Comparison of ENCODE assay signal across 10 cellular contexts in genomic region chr1:226731257-226731893, GRCh38. TPM values are rescaled to one million over a fixed set of nuclear protein-coding genes. Genes with fewer than 3 reads are reported as not detected.
A peak's percentile ranks its signal among the peaks of the same experiment; 100 is the strongest.
DNase-seq lines count a peak whose midpoint lies in the region; ATAC-seq and TF ChIP-seq lines count a peak whose summit lies in the region.
"Had no signal": no experiment of that assay in that cellular context is flagged by ENCODE, and none has a peak within 500 bp of the region (broad histone marks: within the 10 kb centered on the region; RNA-seq: fewer than 3 reads in every experiment).

No MANE protein-coding gene starts in this region.

- no peaks in the 10 kb centered on the region for H3K9me3 Mint-ChIP-seq in activated CD8-positive, alpha-beta memory T cell treated with anti-CD3 and anti-CD28 coated beads, Interleukin-2, amount 10 ng/mL, durations not matched to agents 7 days and 5 days (ENCODE audit: low read depth)

- WGBS in esophagus squamous epithelium, 2 donors: 56% methylated on average over 3 of the region's 3 CpGs
- 45 to 54% (median 48%) methylated on average over 3 of the region's 3 CpGs for WGBS in stomach, 5 donors

- peak overlapping the region; percentile 66 for H3K27ac Mint-ChIP-seq in activated CD8-positive, alpha-beta memory T cell treated with anti-CD3 and anti-CD28 coated beads, Interleukin-2, amount 10 ng/mL, durations not matched to agents 7 days and 5 days

- H4K20me1 ChIP-seq in OCI-LY1 (ENCODE audit: insufficient read depth, low read length): no peaks in the 10 kb centered on the region

- DNase-seq in activated CD8-positive, alpha-beta memory T cell treated with anti-CD3 and anti-CD28 coated beads, Interleukin-2, amount 10 ng/mL, durations not matched to agents 7 days and 5 days: no peak
- DNase-seq in activated CD8-positive, alpha-beta memory T cell treated with anti-CD3 and anti-CD28 coated beads, Interleukin-2, amount 50 U/mL, for 48 hours: no peak
- DNase-seq in esophagus squamous epithelium (lab: John Stamatoyannopoulos, UW) (no peak), stomach (no peak), amygdala (lab: John Stamatoyannopoulos, UW) (no peak)
- DNase-seq: GF-D8 had no signal

- 0 out of 2 replicates have a peak, but pooled peaks cover 3% of the 10 kb centered on the region for H3F3A ChIP-seq in OCI-LY1 (ENCODE audit: insufficient read depth, low read length)

- peak overlapping the region; percentile 88 for H3K4me3 Mint-ChIP-seq in activated CD8-positive, alpha-beta memory T cell treated with anti-CD3 and anti-CD28 coated beads, Interleukin-2, amount 10 ng/mL, durations not matched to agents 7 days and 5 days

- peak overlapping the region; percentile 82 for H3K4me3 ChIP-seq in OCI-LY1 (ENCODE audit: low read depth, low read length, poor library complexity, severe bottlenecking)
- H3K4me3 ChIP-seq in esophagus squamous epithelium: peak overlapping the region in 1 of 4 donors; percentile 35
- peak overlapping the region in 2 of 4 donors; percentile 13 to 98 for H3K4me3 ChIP-seq in stomach

- peaks cover 100% of the 10 kb centered on the region for H3K4me1 ChIP-seq in OCI-LY1 (ENCODE audit: insufficient read depth, low read length, severe bottlenecking)
- peaks cover 24 to 95% (median 63%) of the 10 kb centered on the region in 3 donors for H3K4me1 ChIP-seq in esophagus squamous epithelium
- peaks cover 35 to 98% (median 66%) of the 10 kb centered on the region in 4 donors for H3K4me1 ChIP-seq in stomach

- no peaks in the 10 kb centered on the region for H3K27me3 ChIP-seq in OCI-LY1 (ENCODE audit: insufficient read depth, low read length)
- no peaks in the 10 kb centered on the region for H3K27me3 ChIP-seq in esophagus squamous epithelium
- H3K27me3 ChIP-seq in stomach: no peaks in the 10 kb centered on the region

- H3K9me3 ChIP-seq in OCI-LY1 (ENCODE audit: low read length) (no peaks in the 10 kb centered on the region), esophagus squamous epithelium (no peaks in the 10 kb centered on the region), stomach (no peaks in the 10 kb centered on the region)

- TF ChIP-seq EP300 in stomach (IDR thresholded peaks at IDR 0.05): no peak

- H3K79me2 ChIP-seq in OCI-LY1 (ENCODE audit: insufficient read depth, low read length): peaks cover 96% of the 10 kb centered on the region

- H3K9ac ChIP-seq in OCI-LY1 (ENCODE audit: low read length): peak overlapping the region; percentile 99; the same call in 1 of the 2 replicates

- H3K27me3 Mint-ChIP-seq in activated CD8-positive, alpha-beta memory T cell treated with anti-CD3 and anti-CD28 coated beads, Interleukin-2, amount 10 ng/mL, durations not matched to agents 7 days and 5 days: no peaks in the 10 kb centered on the region

- peaks cover 91% of the 10 kb centered on the region for H3K4me1 Mint-ChIP-seq in activated CD8-positive, alpha-beta memory T cell treated with anti-CD3 and anti-CD28 coated beads, Interleukin-2, amount 10 ng/mL, durations not matched to agents 7 days and 5 days

- H2AFZ ChIP-seq in OCI-LY1 (ENCODE audit: low read length): no peak overlapping the region

- H3K36me3 Mint-ChIP-seq in activated CD8-positive, alpha-beta memory T cell treated with anti-CD3 and anti-CD28 coated beads, Interleukin-2, amount 10 ng/mL, durations not matched to agents 7 days and 5 days: peaks cover 68% of the 10 kb centered on the region

- TF ChIP-seq CTCF in OCI-LY1 (IDR thresholded peaks at IDR 0.05; ENCODE audit: low read length) (no peak), esophagus squamous epithelium (IDR thresholded peaks at IDR 0.05) (no peak), stomach (IDR thresholded peaks at IDR 0.05) (no peak)

- no peaks in the 10 kb centered on the region for H3K9me2 ChIP-seq in OCI-LY1 (ENCODE audit: low read depth, low read length)

- TF ChIP-seq POLR2A in esophagus squamous epithelium (IDR thresholded peaks at IDR 0.05) (no peak), stomach (IDR thresholded peaks at IDR 0.05) (no peak)

- H3K36me3 ChIP-seq in OCI-LY1 (ENCODE audit: insufficient read depth, low read length) (peaks cover 92% of the 10 kb centered on the region), esophagus squamous epithelium (peaks cover 0 to 46% (median 7%) of the 10 kb centered on the region in 3 donors), stomach (peaks cover 0 to 29% (median 11%) of the 10 kb centered on the region in 4 donors)

- H3K27ac ChIP-seq in OCI-LY1 (ENCODE audit: low read depth, low read length, poor library complexity, severe bottlenecking) (peak overlapping the region; percentile 95), esophagus squamous epithelium (peak overlapping the region in 3 of 4 donors; percentile 59 to 96 (median 91)), stomach (peak overlapping the region in 4 of 5 donors; percentile 20 to 96 (median 38))
- H3K27ac ChIP-seq: VCaP had no signal

- peak overlapping the region; percentile 89 for H3K4me2 ChIP-seq in OCI-LY1 (ENCODE audit: low read length)

- ATAC-seq in activated CD8-positive, alpha-beta memory T cell treated with anti-CD3 and anti-CD28 coated beads, Interleukin-2, amount 10 ng/mL, durations not matched to agents 7 days and 5 days: peak; percentile 11
- ATAC-seq in HG03045 (IDR thresholded peaks at IDR 0.05; ENCODE audit: unreplicated experiment) (no peak), GM18909 (IDR thresholded peaks at IDR 0.05; ENCODE audit: poor library complexity, unreplicated experiment) (no peak)

- CTCF ChIA-PET in activated CD8-positive, alpha-beta memory T cell treated with anti-CD3 and anti-CD28 coated beads, Interleukin-2, amount 10 ng/mL, durations not matched to agents 7 days and 5 days (lab: Charles Lee): interaction anchor here (0.7 to 2.4 kb wide), 3 partner anchors 20 to 67 kb away, joined by 3 to 14 read pairs (median 10); no protein-coding TSS in a partner anchor

- intact Hi-C loops in esophagus squamous epithelium (cut with DNase I): loop anchor here (10.0 kb wide), 1 partner anchor 87 kb away; no protein-coding TSS in a partner anchor
- intact Hi-C loops in stomach (cut with DNase I; ENCODE audit: low total_unique reads): loop anchor here (10.0 kb wide), 1 partner anchor 93 kb away; no protein-coding TSS in a partner anchor

RNA-seq across cellular contexts. Expression of gene ITPKB, which starts 7.7 kb away (rescaled TPM):
- 10 to 100 TPM; 40.9 to 43.4 TPM for total RNA-seq in activated CD8-positive, alpha-beta memory T cell treated with anti-CD3 and anti-CD28 coated beads, Interleukin-2, amount 10 ng/mL, durations not matched to agents 7 days and 5 days
- total RNA-seq in esophagus squamous epithelium (10 to 100 TPM; 10.7 to 22.3 (median 15.9) TPM), stomach (10 to 100 TPM; 16.4 to 38.8 (median 24.6) TPM)
- 1 to 10 TPM; 3.8 to 5.4 (median 4.4) TPM for polyA plus RNA-seq in stomach

Comparison
In these comparisons a context has a peak if more than half of its experiments do, and no peak if none do; other contexts are left out.
1. H3K27ac ChIP-seq: peak in every context shown above with its lines; median percentile 95 in OCI-LY1; 91 in esophagus squamous epithelium; 38 in stomach.